8 cellular contexts compared by ENCODE assay signal in the genomic region with DNA sequence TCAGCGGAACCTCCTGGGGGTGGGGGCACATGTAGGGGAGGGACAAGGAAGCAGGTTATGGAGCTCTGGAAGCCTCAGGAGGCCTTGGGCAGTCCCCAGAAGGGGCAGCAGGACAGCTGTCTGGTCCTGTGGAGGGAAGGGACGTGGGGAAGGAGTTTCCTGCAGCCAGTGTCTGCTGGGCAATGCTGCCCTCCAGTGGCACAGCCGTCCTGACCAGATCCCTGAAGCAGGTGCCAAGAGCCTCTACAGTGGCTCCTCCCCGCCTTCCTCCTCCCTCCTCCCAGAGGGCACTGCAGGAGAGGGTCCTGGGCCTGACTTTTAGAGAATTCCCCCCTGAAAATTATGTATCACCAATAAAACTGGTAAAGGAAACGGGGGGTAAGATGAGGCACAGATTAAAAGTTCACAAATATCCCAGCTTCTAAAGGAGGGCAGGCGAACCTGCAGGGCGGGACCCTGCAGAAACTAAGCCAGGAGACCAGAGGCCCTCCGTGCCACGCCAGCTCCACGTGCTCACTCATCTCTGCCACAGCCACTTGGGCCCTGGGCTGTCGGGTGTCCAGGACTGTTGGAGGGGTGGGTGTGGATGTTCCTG.
DNase-seq lines count a peak whose midpoint lies in the region; ATAC-seq and TF ChIP-seq lines count a peak whose summit lies in the region.

No MANE protein-coding gene starts in this region.

- no peak overlapping the region for H3K4me3 ChIP-seq in Loucy (ENCODE audit: low read length, poor library complexity, severe bottlenecking)
- no peak overlapping the region for H3K4me3 ChIP-seq in adipocyte (ENCODE audit: low read length)
- no peak overlapping the region for H3K4me3 ChIP-seq in hepatocyte

- H3K36me3 ChIP-seq in Loucy (ENCODE audit: insufficient read depth, low read length) (peaks cover 7% of the 10 kb centered on the region; the same call in 1 of the 2 replicates), adipocyte (ENCODE audit: control insufficient read depth, insufficient read depth, low read length, severe bottlenecking) (peaks cover 16% of the 10 kb centered on the region), hepatocyte (replicated peaks; ENCODE audit: insufficient read depth, low read depth) (no peaks in the 10 kb centered on the region)

- H3K27ac ChIP-seq in hepatocyte (no peak overlapping the region), substantia nigra (ENCODE audit: low read depth, low read length, poor library complexity, severe bottlenecking) (peak overlapping the region; percentile 61)

- TF ChIP-seq CTCF in Loucy (conservative IDR thresholded peaks at IDR 0.05; ENCODE audit: low read length) (peak; percentile 73), hepatocyte (IDR thresholded peaks at IDR 0.05; ENCODE audit: poor library complexity) (peak; percentile 54)

- H3K4me3 Mint-ChIP-seq in T-helper 17 cell: no peak overlapping the region

- H3K27me3 Mint-ChIP-seq in T-helper 17 cell: no peaks in the 10 kb centered on the region

- no peak overlapping the region for H3K9ac ChIP-seq in Loucy (ENCODE audit: low read depth, low read length, poor library complexity, severe bottlenecking)
- H3K9ac ChIP-seq in adipocyte (ENCODE audit: low read length): no peak overlapping the region

- H3K79me2 ChIP-seq in Loucy (ENCODE audit: insufficient read depth, low read length) (no peaks in the 10 kb centered on the region), hepatocyte (no peaks in the 10 kb centered on the region)

- no peaks in the 10 kb centered on the region for H4K20me1 ChIP-seq in Loucy (ENCODE audit: insufficient read depth, low read length, poor library complexity, severe bottlenecking)
- H4K20me1 ChIP-seq in hepatocyte (ENCODE audit: insufficient read depth, poor library complexity, severe bottlenecking): no peaks in the 10 kb centered on the region

- DNase-seq in DMS79 treated with DMSO at 0.1 percent for 48 hours (lab: John Stamatoyannopoulos, UW): peak; percentile 28
- no peak for DNase-seq in DMS79 (lab: John Stamatoyannopoulos, UW)
- DNase-seq in adipocyte (ENCODE audit: low read depth): peak; percentile 78
- DNase-seq in hepatocyte (ENCODE audit: low spot score): peak; percentile 69
- DNase-seq in substantia nigra (lab: John Stamatoyannopoulos, UW): peak in 46 of 49 donors; percentile 27 to 91 (median 72)
- DNase-seq in T-helper 17 cell: no peak

- H2AFZ ChIP-seq in Loucy (ENCODE audit: low read length) (no peak overlapping the region), hepatocyte (no peak overlapping the region)

- no peaks in the 10 kb centered on the region for H3F3A ChIP-seq in Loucy (ENCODE audit: low read depth)

- H3K4me1 ChIP-seq in Loucy (ENCODE audit: insufficient read depth, low read length, poor library complexity, severe bottlenecking) (no peaks in the 10 kb centered on the region), adipocyte (ENCODE audit: control insufficient read depth, insufficient read depth, low read length) (no peaks in the 10 kb centered on the region), hepatocyte (ENCODE audit: insufficient read depth) (no peaks in the 10 kb centered on the region)

- ATAC-seq in HG02870 (IDR thresholded peaks at IDR 0.05; ENCODE audit: unreplicated experiment) (no peak), T-helper 17 cell (no peak)

- WGBS in hepatocyte (ENCODE audit: low lambda C conversion rate, missing lambda C conversion rate): 63% methylated on average over 10 of the region's 11 CpGs

- peaks cover 6% of the 10 kb centered on the region for H3K36me3 Mint-ChIP-seq in T-helper 17 cell (ENCODE audit: low read depth)

- H3K27me3 ChIP-seq in Loucy (ENCODE audit: insufficient read depth, low read length, poor library complexity, severe bottlenecking): no peaks in the 10 kb centered on the region
- H3K27me3 ChIP-seq in adipocyte (replicated peaks; ENCODE audit: control insufficient read depth, insufficient read depth, low read length): no peaks in the 10 kb centered on the region
- no peaks in the 10 kb centered on the region for H3K27me3 ChIP-seq in hepatocyte

- H3K9me3 ChIP-seq in Loucy (ENCODE audit: insufficient read depth, low read depth, low read length) (no peaks in the 10 kb centered on the region), adipocyte (ENCODE audit: control insufficient read depth, low read length) (no peaks in the 10 kb centered on the region), hepatocyte (ENCODE audit: low read depth) (no peaks in the 10 kb centered on the region), T-helper 17 cell (ENCODE audit: control insufficient read depth, low read length, poor library complexity, severe bottlenecking) (no peaks in the 10 kb centered on the region)

- H3K27ac Mint-ChIP-seq in T-helper 17 cell: no peak overlapping the region

- H3K4me2 ChIP-seq in Loucy (ENCODE audit: low read depth, low read length, poor library complexity, severe bottlenecking): no peak overlapping the region
- H3K4me2 ChIP-seq in hepatocyte: no peak overlapping the region

- H3K9me2 ChIP-seq in Loucy (replicated peaks; ENCODE audit: low read depth, low read length): no peaks in the 10 kb centered on the region
- no peaks in the 10 kb centered on the region for H3K9me2 ChIP-seq in hepatocyte (replicated peaks; ENCODE audit: insufficient read depth)

- peaks cover 4% of the 10 kb centered on the region for H3K4me1 Mint-ChIP-seq in T-helper 17 cell

Comparison
In these comparisons a context has a peak if more than half of its experiments do, and no peak if none do; other contexts are left out.
1. DNase-seq: peak in DMS79 treated with DMSO at 0.1 percent for 48 hours (single experiment), adipocyte (single experiment), hepatocyte (single experiment) and substantia nigra (46 of 49); none in DMS79 (single experiment) and T-helper 17 cell (0 of 3).